Comparison of ENCODE assay signal across 1 cellular context in genomic region chr14:86038401-86038985, GRCh38.
TF ChIP-seq lines count a peak whose summit lies in the region.

No MANE protein-coding gene starts in this region.

TF ChIP-seq in WTC11, 78 proteins besides CTCF, POLR2A, EP300 and RAD21 (continued from another document):
- TF ChIP-seq AFF4 (CRISPR knock-in tag; IDR thresholded peaks at IDR 0.05; ENCODE audit: borderline replicate concordance) (no peak), ZNF671 (CRISPR knock-in tag; IDR thresholded peaks at IDR 0.05) (no peak), NR3C1 (CRISPR knock-in tag; conservative IDR thresholded peaks at IDR 0.05; ENCODE audit: low read depth) (no peak), ZBTB21 (CRISPR knock-in tag; IDR thresholded peaks at IDR 0.05; ENCODE audit: borderline replicate concordance) (no peak), HMGXB4 (CRISPR knock-in tag; IDR thresholded peaks at IDR 0.05) (no peak), E2F4 (CRISPR knock-in tag; IDR thresholded peaks at IDR 0.05; ENCODE audit: borderline replicate concordance, low read depth) (no peak)
